In the genomic region with DNA sequence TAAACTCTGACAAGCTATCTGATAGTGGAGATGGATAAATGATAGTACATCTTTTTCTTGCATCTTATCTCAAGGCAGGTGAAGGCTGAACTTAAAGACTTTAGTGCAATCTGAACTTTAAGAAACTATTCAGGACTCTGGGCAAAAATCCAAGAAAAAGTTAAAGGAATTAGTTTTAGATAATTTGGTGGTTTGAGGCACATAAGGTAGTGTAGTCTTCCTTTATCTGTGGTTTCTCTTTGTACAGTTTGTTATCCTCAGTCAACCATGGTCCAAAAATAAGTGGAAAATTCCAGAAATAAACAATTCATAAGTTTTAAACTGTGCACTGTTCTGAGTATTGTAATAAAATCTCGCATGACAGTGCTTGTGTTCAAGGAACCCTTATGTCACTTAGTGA, we compare ENCODE assay signal across 22 cellular contexts.
"Had no signal": no experiment of that assay in that cellular context is flagged by ENCODE, and none has a peak within 500 bp of the region (broad histone marks: within the 10 kb centered on the region; RNA-seq: fewer than 3 reads in every experiment).

No MANE protein-coding gene starts in this region.

- DNase-seq: activated CD4-positive, alpha-beta memory T cell treated with anti-CD3 and anti-CD28 coated beads for 36 hours; activated CD4-positive, alpha-beta T cell treated with anti-CD3 and anti-CD28 coated beads, Interleukin-2, amount 10 ng/mL, durations not matched to agents 24 days and 14 days; activated CD4-positive, CD25-positive, alpha-beta regulatory T cell treated with anti-CD3 and anti-CD28 coated beads, Interleukin-2, amount 50 U/mL, for 72 hours; activated CD8-positive, alpha-beta memory T cell treated with anti-CD3 and anti-CD28 coated beads, Interleukin-2, amount 50 U/mL, for 4 hours; activated gamma-delta T cell treated with Interleukin-2 at 50 U/mL for 16 hours; activated naive CD4-positive, alpha-beta T cell treated with anti-CD3 and anti-CD28 coated beads, Interleukin-2, amount 50 U/mL, for 16 hours; activated T-cell treated with anti-CD3 and anti-CD28 coated beads, Interleukin-2, amount 50 U/mL, for 24 hours; body of pancreas; colonic mucosa; effector CD8-positive, alpha-beta T cell; foreskin melanocyte; heart right ventricle; islet precursor cell; left ventricle myocardium inferior; right lobe of liver; stimulated activated CD4-positive, alpha-beta T cell treated with anti-CD3 and anti-CD28 coated beads, Interleukin-2, amount 100 ng/mL, for 48 hours; stimulated activated naive CD4-positive, alpha-beta T cell treated with Interleukin-2 at 50 U/mL for 16 hours; T-helper 1 cell; testis had no signal

- ATAC-seq: activated T-helper 17 cell treated with anti-CD3 and anti-CD28 coated beads, Interleukin-2, amount 50 U/mL, for 72 hours; body of pancreas; heart right ventricle; right lobe of liver had no signal

- H3K4me3 ChIP-seq: body of pancreas, colonic mucosa, heart right ventricle, left ventricle myocardium inferior, lung, right lobe of liver, testis, vagina had no signal
